In the genomic region with DNA sequence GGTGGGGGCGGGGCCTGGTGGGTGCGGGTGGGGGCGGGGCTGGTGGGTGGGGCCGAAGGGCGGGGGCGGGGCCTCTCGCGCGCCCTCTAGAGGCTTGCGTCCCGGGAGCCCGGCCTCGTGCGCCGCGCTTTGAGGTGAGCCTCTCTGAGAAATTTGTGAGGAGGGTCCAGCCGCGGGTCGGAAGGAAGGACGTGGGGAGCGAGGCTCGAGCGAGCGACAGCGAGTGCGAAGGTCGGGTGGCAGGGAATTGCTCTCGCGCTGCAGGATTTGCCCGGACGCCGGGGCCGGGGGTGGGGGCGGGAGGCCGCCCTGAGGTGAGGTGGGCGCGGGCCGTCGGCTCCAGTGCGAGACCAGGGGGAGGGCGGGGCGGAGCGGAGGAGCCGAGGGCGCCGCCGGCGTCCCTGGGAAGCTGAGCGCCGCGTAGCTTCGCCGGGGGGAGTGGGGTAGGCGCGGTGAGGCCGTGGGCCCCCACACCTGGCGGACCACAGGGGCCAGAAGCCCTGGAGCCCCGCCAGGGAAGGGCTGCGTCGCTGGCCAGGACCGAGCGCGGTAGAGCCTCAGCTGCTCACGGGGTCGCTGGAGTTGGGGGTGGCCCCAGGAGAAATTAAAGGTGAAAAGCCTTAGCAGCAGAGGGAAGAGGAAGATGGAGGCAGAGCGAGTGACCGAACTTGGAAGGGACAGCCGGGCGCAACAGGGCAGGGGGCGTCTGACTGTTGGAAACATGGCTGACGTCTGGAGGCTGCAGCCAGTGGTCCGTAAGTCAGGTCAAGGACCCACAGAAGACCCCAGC, we compare ENCODE assay signal across 8 cellular contexts. TPM values are rescaled to one million over a fixed set of nuclear protein-coding genes. Genes with fewer than 3 reads are reported as not detected.
DNase-seq lines count a peak whose midpoint lies in the region; ATAC-seq and TF ChIP-seq lines count a peak whose summit lies in the region.

No MANE protein-coding gene starts in this region.

- H3K27me3 Mint-ChIP-seq in activated B cell treated with CpG ODN at 0.5 μM for 24 hours (no peaks in the 10 kb centered on the region), glutamatergic neuron (ENCODE audit: unreplicated experiment) (peaks cover 13% of the 10 kb centered on the region)

- peaks cover 26% of the 10 kb centered on the region for H3K4me1 ChIP-seq in psoas muscle

- intact Hi-C loops in activated B cell treated with CpG ODN at 0.5 μM for 24 hours (cut with micrococcal nuclease) (loop anchor here (1.0 to 5.0 kb wide), 5 partner anchors 45 to 257 kb away; a partner anchor contains a TSS), psoas muscle (cut with DNase I) (loop anchor here in 1 of 2 donors (5.0 to 10.0 kb wide), 4 partner anchors 42 to 257 kb away; no protein-coding TSS in a partner anchor)

- CTCF ChIA-PET in activated B cell treated with CpG ODN at 0.5 μM for 24 hours (lab: Charles Lee): interaction anchor here (2.7 kb wide), 1 partner anchor 86 kb away, joined by 8 read pairs; no protein-coding TSS in a partner anchor

- POLR2A ChIA-PET in activated B cell treated with CpG ODN at 0.5 μM for 24 hours (lab: Charles Lee): interaction anchor here (0.6 to 1.1 kb wide), 4 partner anchors 24 to 220 kb away, joined by 3 to 5 read pairs (median 4); a partner anchor contains a TSS

- H3K36me3 Mint-ChIP-seq in activated B cell treated with CpG ODN at 0.5 μM for 24 hours (ENCODE audit: low read depth): peaks cover 30% of the 10 kb centered on the region
- H3K36me3 Mint-ChIP-seq in glutamatergic neuron (ENCODE audit: unreplicated experiment): peaks cover 35% of the 10 kb centered on the region

- no peaks in the 10 kb centered on the region for H3K9me3 ChIP-seq in psoas muscle

- DNase-seq in NCI-H1436 (lab: John Stamatoyannopoulos, UW) (peak; percentile 64), NCI-H1436 treated with DMSO at 0.1 percent for 48 hours (lab: John Stamatoyannopoulos, UW) (no peak), LNCaP clone FGC (ENCODE audit: low read depth) (no peak), activated B cell treated with CpG ODN at 0.5 μM for 24 hours (no peak), glutamatergic neuron (peak; percentile 68), psoas muscle (peak in 1 of 2 donors; percentile 67)
- no peak for DNase-seq in stimulated activated CD4-positive, alpha-beta T cell treated with anti-CD3 and anti-CD28 coated beads, Interleukin-2, amount 100 ng/mL, for 48 hours

- H3K4me1 Mint-ChIP-seq in activated B cell treated with CpG ODN at 0.5 μM for 24 hours: peaks cover 39% of the 10 kb centered on the region
- peaks cover 13% of the 10 kb centered on the region for H3K4me1 Mint-ChIP-seq in glutamatergic neuron (ENCODE audit: low read depth, unreplicated experiment)

- H3K27me3 ChIP-seq in psoas muscle (ENCODE audit: insufficient read depth in 3 of 3, low read length in 2 of 3): no peaks in the 10 kb centered on the region

- peaks cover 2 to 34% of the 10 kb centered on the region in 2 donors for H3K36me3 ChIP-seq in psoas muscle (ENCODE audit: insufficient read depth in 1 of 2, low read depth in 1 of 2)

- WGBS in psoas muscle, 3 donors: 3 to 5% (median 3%) methylated on average over 51 to 72 of the region's 72 CpGs

- ATAC-seq in GM21786 (IDR thresholded peaks at IDR 0.05; ENCODE audit: unreplicated experiment) (peak; percentile 25), activated B cell treated with CpG ODN at 0.5 μM for 24 hours (ENCODE audit: low read depth) (peak; percentile 40), psoas muscle (peak; percentile 40 to 64 (median 61))

- peak overlapping the region; percentile 72 for H3K4me3 ChIP-seq in LNCaP clone FGC (ENCODE audit: low read depth, low read length)
- H3K4me3 ChIP-seq in psoas muscle: peak overlapping the region; percentile 99

- H3K4me3 Mint-ChIP-seq in activated B cell treated with CpG ODN at 0.5 μM for 24 hours: peak overlapping the region; percentile 99
- H3K4me3 Mint-ChIP-seq in glutamatergic neuron (ENCODE audit: unreplicated experiment): peak overlapping the region; percentile 93

- H3K9me3 Mint-ChIP-seq in activated B cell treated with CpG ODN at 0.5 μM for 24 hours (no peaks in the 10 kb centered on the region), glutamatergic neuron (ENCODE audit: unreplicated experiment) (peaks cover 17% of the 10 kb centered on the region)

- H3K27ac ChIP-seq in psoas muscle: peak overlapping the region; percentile 76

- peak; percentile 67 for TF ChIP-seq CTCF in LNCaP clone FGC (IDR thresholded peaks at IDR 0.05; ENCODE audit: control insufficient read depth, extremely low read depth, insufficient read depth)
- no peak for TF ChIP-seq CTCF in activated B cell treated with CpG ODN at 0.5 μM for 24 hours (IDR thresholded peaks at IDR 0.05)
- TF ChIP-seq CTCF in glutamatergic neuron (IDR thresholded peaks at IDR 0.05; ENCODE audit: partially characterized antibody, unreplicated experiment): peak; percentile 47
- TF ChIP-seq CTCF in psoas muscle (IDR thresholded peaks at IDR 0.05): peak; percentile 52

- H3K27ac Mint-ChIP-seq in activated B cell treated with CpG ODN at 0.5 μM for 24 hours (peak overlapping the region; percentile 97), glutamatergic neuron (ENCODE audit: unreplicated experiment) (peak overlapping the region; percentile 89)

RNA-seq across cellular contexts. Expression of a gene that starts 0.8 kb away (rescaled TPM):
- total RNA-seq in activated B cell treated with CpG ODN at 0.5 μM for 24 hours (76.3 and 99.0 TPM in 2 replicates), glutamatergic neuron (ENCODE audit: unreplicated experiment) (390 TPM), psoas muscle (10 to 100 TPM; 24.8 to 31.5 (median 30.4) TPM)
- polyA plus RNA-seq in psoas muscle: 10 to 100 TPM; 10.7 to 19.3 (median 14.4) TPM

RNA-seq across cellular contexts. Expression of a gene that starts 45.1 kb away (rescaled TPM):
- total RNA-seq in activated B cell treated with CpG ODN at 0.5 μM for 24 hours (7.5 and 7.9 TPM in 2 replicates), glutamatergic neuron (ENCODE audit: unreplicated experiment) (58.7 TPM), psoas muscle (1 to 10 TPM; 1.9 to 4.6 (median 3.2) TPM)
- polyA plus RNA-seq in psoas muscle: 1 to 10 TPM; 3.7 to 6.0 (median 4.6) TPM

RNA-seq across cellular contexts. Expression of a gene that starts 56.1 kb away (rescaled TPM):
- total RNA-seq in activated B cell treated with CpG ODN at 0.5 μM for 24 hours (136 and 147 TPM in 2 replicates), glutamatergic neuron (ENCODE audit: unreplicated experiment) (121 TPM), psoas muscle (100 to 1,000 TPM in 1 of 4 donors, 10 to 100 TPM in 3; 70.4 to 102 (median 89.7) TPM)
- 100 to 1,000 TPM in 1 of 3 donors, 10 to 100 TPM in 2; 44.0 to 104 (median 49.6) TPM for polyA plus RNA-seq in psoas muscle

RNA-seq across cellular contexts. Expression of a gene that starts 56.8 kb away (rescaled TPM):
- total RNA-seq in activated B cell treated with CpG ODN at 0.5 μM for 24 hours: 11.8 and 13.7 TPM in 2 replicates
- 19.6 TPM for total RNA-seq in glutamatergic neuron (ENCODE audit: unreplicated experiment)
- total RNA-seq in psoas muscle: 10 to 100 TPM in 1 of 4 donors, 1 to 10 TPM in 3; 4.7 to 11.0 (median 7.1) TPM
- 10 to 100 TPM; 12.2 to 18.2 (median 14.8) TPM for polyA plus RNA-seq in psoas muscle

Comparison
In these comparisons a context has a peak if more than half of its experiments do, and no peak if none do; other contexts are left out.
1. DNase-seq: peak in NCI-H1436 (single experiment) and glutamatergic neuron (single experiment); none in NCI-H1436 treated with DMSO at 0.1 percent for 48 hours (single experiment), LNCaP clone FGC (single experiment), activated B cell treated with CpG ODN at 0.5 μM for 24 hours (single experiment) and stimulated activated CD4-positive, alpha-beta T cell treated with anti-CD3 and anti-CD28 coated beads, Interleukin-2, amount 100 ng/mL, for 48 hours (0 of 2).
2. Peak in every context shown above with its lines, with median percentiles within 50 percentile points of each other: ATAC-seq.